16 cellular contexts compared by ENCODE assay signal in the genomic region with DNA sequence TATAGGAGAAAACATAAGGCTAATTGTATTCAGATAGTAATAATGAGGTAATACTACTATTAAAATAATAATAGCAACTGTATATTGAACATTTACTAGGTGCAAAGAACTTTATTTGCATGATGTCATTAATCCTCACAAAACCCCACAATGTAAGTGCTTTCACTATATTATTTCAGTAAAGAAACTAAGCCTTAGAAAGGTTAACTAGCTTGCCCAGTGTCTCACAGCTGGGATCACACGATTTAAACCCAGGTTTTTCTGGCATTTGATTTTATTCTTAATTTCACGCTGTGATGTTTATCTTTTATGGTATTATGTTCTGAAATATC. TPM values are rescaled to one million over a fixed set of nuclear protein-coding genes. Genes with fewer than 3 reads are reported as not detected.
DNase-seq lines count a peak whose midpoint lies in the region; ATAC-seq and TF ChIP-seq lines count a peak whose summit lies in the region.
"Had no signal": no experiment of that assay in that cellular context is flagged by ENCODE, and none has a peak within 500 bp of the region (broad histone marks: within the 10 kb centered on the region; RNA-seq: fewer than 3 reads in every experiment).

No MANE protein-coding gene starts in this region.

- 71 to 81% methylated on average over 2 of the region's 2 CpGs for WGBS in upper lobe of left lung, 2 donors

- H3K9me3 ChIP-seq in A673 (ENCODE audit: low read depth, low read length, poor library complexity, severe bottlenecking) (no peaks in the 10 kb centered on the region), upper lobe of left lung (no peaks in the 10 kb centered on the region)
- H3K9me3 ChIP-seq: BE2C, HAP-1 had no signal

- no TSS peak for BruUV-seq in A673 (replicated peaks; lab: Mats Ljungman, UMichigan)

- no peaks in the 10 kb centered on the region for H3K27me3 Mint-ChIP-seq in activated T-cell treated with anti-CD3 and anti-CD28 coated beads, Interleukin-2, amount 50 U/mL, for 24 hours
- H3K27me3 Mint-ChIP-seq: CD4-positive, CD25-positive, alpha-beta regulatory T cell; CD8-positive, alpha-beta memory T cell had no signal

- H3K4me1 Mint-ChIP-seq in activated T-cell treated with anti-CD3 and anti-CD28 coated beads, Interleukin-2, amount 50 U/mL, for 24 hours (ENCODE audit: low read depth) = no peaks in the 10 kb centered on the region
- H3K4me1 Mint-ChIP-seq: CD4-positive, CD25-positive, alpha-beta regulatory T cell had no signal

- H3K27me3 ChIP-seq in A673 (replicated peaks; ENCODE audit: insufficient read depth, low read depth, low read length, poor library complexity) = no peaks in the 10 kb centered on the region
- H3K27me3 ChIP-seq in dorsolateral prefrontal cortex = no peaks in the 10 kb centered on the region
- H3K27me3 ChIP-seq in upper lobe of left lung = no peaks in the 10 kb centered on the region
- H3K27me3 ChIP-seq: BE2C had no signal

- no peak for TF ChIP-seq CTCF in A673 (conservative IDR thresholded peaks at IDR 0.05; ENCODE audit: low read depth, low read length)
- no peak for TF ChIP-seq CTCF in dorsolateral prefrontal cortex (IDR thresholded peaks at IDR 0.05 in 54 of 56, conservative IDR thresholded peaks at IDR 0.05 in 2 of 56; ENCODE audit: low read depth in 1 of 56, partially characterized antibody in 56 of 56)
- TF ChIP-seq CTCF in upper lobe of left lung (IDR thresholded peaks at IDR 0.05) = no peak

- CTCF ChIA-PET in A673 (lab: Charles Lee) = no interaction called here

- H3K36me3 ChIP-seq in A673 (ENCODE audit: insufficient read depth, low read length, poor library complexity, severe bottlenecking) = no peaks in the 10 kb centered on the region
- H3K36me3 ChIP-seq in upper lobe of left lung = no peaks in the 10 kb centered on the region
- H3K36me3 ChIP-seq: BE2C, HAP-1 had no signal

- TF ChIP-seq POLR2A in upper lobe of left lung (IDR thresholded peaks at IDR 0.05) = no peak

- H3K9me3 Mint-ChIP-seq in activated T-cell treated with anti-CD3 and anti-CD28 coated beads, Interleukin-2, amount 50 U/mL, for 24 hours = no peaks in the 10 kb centered on the region

- H3K4me3 Mint-ChIP-seq in activated T-cell treated with anti-CD3 and anti-CD28 coated beads, Interleukin-2, amount 50 U/mL, for 24 hours = no peak overlapping the region
- H3K4me3 Mint-ChIP-seq: CD4-positive, CD25-positive, alpha-beta regulatory T cell; CD8-positive, alpha-beta memory T cell had no signal

- intact Hi-C loops in A673 (cut with micrococcal nuclease; ENCODE audit: unreplicated experiment) (no loop called here), dorsolateral prefrontal cortex (cut with DNase I) (loop anchor here (5.0 kb wide), 2 partner anchors 50 to 105 kb away; partner anchors contain the start of gene JAKMIP2 (in 1 of the 2))

- ATAC-seq in upper lobe of left lung (ENCODE audit: low FRiP score in 2 of 2) = no peak

- H3K4me3 ChIP-seq in A673 (ENCODE audit: low read depth, low read length, poor library complexity, severe bottlenecking) (no peak overlapping the region), dorsolateral prefrontal cortex (peak overlapping the region in 45 of 59 donors; percentile 1 to 62 (median 30)), upper lobe of left lung (no peak overlapping the region)
- H3K4me3 ChIP-seq: GM23248, HAP-1 had no signal

- H3K27ac ChIP-seq in A673 (ENCODE audit: low read depth, low read length, poor library complexity, severe bottlenecking) (peak overlapping the region; percentile 3), angular gyrus (ENCODE audit: low read depth, low read length) (peak overlapping the region; percentile 76), dorsolateral prefrontal cortex (peak overlapping the region; percentile 6 to 91 (median 71)), substantia nigra (ENCODE audit: low read depth, low read length, poor library complexity, severe bottlenecking) (peak overlapping the region; percentile 58), upper lobe of left lung (no peak overlapping the region)
- H3K27ac ChIP-seq: GM23248, HL-60 had no signal

- H3K36me3 Mint-ChIP-seq in activated T-cell treated with anti-CD3 and anti-CD28 coated beads, Interleukin-2, amount 50 U/mL, for 24 hours (ENCODE audit: low read depth) = no peaks in the 10 kb centered on the region
- H3K36me3 Mint-ChIP-seq: CD4-positive, CD25-positive, alpha-beta regulatory T cell had no signal

- no peak overlapping the region for H3K27ac Mint-ChIP-seq in activated T-cell treated with anti-CD3 and anti-CD28 coated beads, Interleukin-2, amount 50 U/mL, for 24 hours
- H3K27ac Mint-ChIP-seq: CD4-positive, CD25-positive, alpha-beta regulatory T cell had no signal

- DNase-seq in A673 (ENCODE audit: low spot score) (no peak), dorsolateral prefrontal cortex (no peak), substantia nigra (lab: John Stamatoyannopoulos, UW) (no peak), upper lobe of left lung (no peak)
- DNase-seq in stimulated activated CD4-positive, alpha-beta T cell treated with anti-CD3 and anti-CD28 coated beads, Interleukin-1b, Interleukin-23, amount 100 ng/mL, for 48 hours = no peak
- DNase-seq in activated T-cell treated with anti-CD3 and anti-CD28 coated beads, Interleukin-2, amount 50 U/mL, for 24 hours = no peak
- DNase-seq: 8988T; BE2C; CD4-positive, CD25-positive, alpha-beta regulatory T cell; CD8-positive, alpha-beta memory T cell; COR-L47; GM23248; IMR-90 had no signal

- POLR2A ChIA-PET in A673 (lab: Charles Lee; ENCODE audit: low non-redundant PET) = no interaction called here

- H3K4me1 ChIP-seq in A673 (ENCODE audit: insufficient read depth, low read length, poor library complexity, severe bottlenecking) = peaks cover 28% of the 10 kb centered on the region
- no peaks in the 10 kb centered on the region for H3K4me1 ChIP-seq in upper lobe of left lung
- H3K4me1 ChIP-seq: BE2C, HAP-1 had no signal

- no peak for TF ChIP-seq EP300 in upper lobe of left lung (IDR thresholded peaks at IDR 0.05)

RNA-seq across cellular contexts. Expression of gene JAKMIP2, which starts 50.0 kb away (rescaled TPM):
- total RNA-seq in A673 (2021) = 67.4 and 85.5 TPM in 2 replicates
- 10 to 100 TPM; 32.2 to 60.7 (median 41.7) TPM for total RNA-seq in dorsolateral prefrontal cortex
- 1 to 10 TPM in 5 of 6 donors, under 1 TPM in 1; 0.91 to 8.4 (median 6.0) TPM for total RNA-seq in upper lobe of left lung
- total RNA-seq: GM23248 had no signal

Comparison
In these comparisons a context has a peak if more than half of its experiments do, and no peak if none do; other contexts are left out.
1. H3K27ac ChIP-seq: peak in A673 (single experiment), angular gyrus (single experiment), dorsolateral prefrontal cortex (59 of 59) and substantia nigra (single experiment); none in upper lobe of left lung (0 of 4).
2. H3K4me3 ChIP-seq: peak in dorsolateral prefrontal cortex (45 of 59); none in A673 (single experiment) and upper lobe of left lung (0 of 4).